In the genomic region with DNA sequence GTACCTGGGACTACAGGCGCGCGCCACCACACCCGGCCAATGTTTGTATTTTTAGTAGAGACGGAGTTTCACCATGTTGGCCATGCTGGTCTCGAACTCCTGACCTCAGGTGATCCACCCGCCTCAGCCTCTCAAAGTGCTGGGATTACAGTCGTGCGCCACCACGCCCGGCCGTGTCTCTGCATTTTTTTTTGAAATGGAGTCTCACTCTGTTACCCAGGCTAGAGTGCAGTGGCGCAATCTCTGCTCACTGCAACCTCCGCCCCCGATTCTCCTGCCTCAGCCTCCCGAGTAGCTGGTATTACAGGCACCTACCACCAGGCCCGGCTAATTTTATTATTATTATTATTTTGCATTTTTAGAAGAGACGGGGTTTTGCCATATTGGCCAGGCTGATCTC, we compare ENCODE assay signal across 2 cellular contexts.
TF ChIP-seq lines count a peak whose summit lies in the region.

No MANE protein-coding gene starts in this region.

TF ChIP-seq in K562, 482 proteins besides CTCF, POLR2A, EP300 and RAD21:
- TF ChIP-seq BCOR (IDR thresholded peaks at IDR 0.05) (0 out of 2 replicates have a peak, but pooled peaks have one; percentile 8), KDM1A (IDR thresholded peaks at IDR 0.05) (0 out of 4 replicates have a peak, but pooled peaks of 1 of the 2 experiments have one; percentile 12), CEBPB (tag; IDR thresholded peaks at IDR 0.05) (peak; percentile 56)
- TF ChIP-seq, protein P1, sequence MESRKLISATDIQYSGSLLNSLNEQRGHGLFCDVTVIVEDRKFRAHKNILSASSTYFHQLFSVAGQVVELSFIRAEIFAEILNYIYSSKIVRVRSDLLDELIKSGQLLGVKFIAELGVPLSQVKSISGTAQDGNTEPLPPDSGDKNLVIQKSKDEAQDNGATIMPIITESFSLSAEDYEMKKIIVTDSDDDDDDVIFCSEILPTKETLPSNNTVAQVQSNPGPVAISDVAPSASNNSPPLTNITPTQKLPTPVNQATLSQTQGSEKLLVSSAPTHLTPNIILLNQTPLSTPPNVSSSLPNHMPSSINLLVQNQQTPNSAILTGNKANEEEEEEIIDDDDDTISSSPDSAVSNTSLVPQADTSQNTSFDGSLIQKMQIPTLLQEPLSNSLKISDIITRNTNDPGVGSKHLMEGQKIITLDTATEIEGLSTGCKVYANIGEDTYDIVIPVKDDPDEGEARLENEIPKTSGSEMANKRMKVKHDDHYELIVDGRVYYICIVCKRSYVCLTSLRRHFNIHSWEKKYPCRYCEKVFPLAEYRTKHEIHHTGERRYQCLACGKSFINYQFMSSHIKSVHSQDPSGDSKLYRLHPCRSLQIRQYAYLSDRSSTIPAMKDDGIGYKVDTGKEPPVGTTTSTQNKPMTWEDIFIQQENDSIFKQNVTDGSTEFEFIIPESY (CRISPR knock-in tag; IDR thresholded peaks at IDR 0.05) = peak; percentile 53; the same call in 1 of the 2 replicates

TF ChIP-seq in H1, 55 proteins besides CTCF, POLR2A, EP300 and RAD21:
- 0 out of 2 replicates have a peak, but pooled peaks have one; percentile 8 for TF ChIP-seq CEBPB (IDR thresholded peaks at IDR 0.05; ENCODE audit: low read depth, low read length)
